In the genomic region with DNA sequence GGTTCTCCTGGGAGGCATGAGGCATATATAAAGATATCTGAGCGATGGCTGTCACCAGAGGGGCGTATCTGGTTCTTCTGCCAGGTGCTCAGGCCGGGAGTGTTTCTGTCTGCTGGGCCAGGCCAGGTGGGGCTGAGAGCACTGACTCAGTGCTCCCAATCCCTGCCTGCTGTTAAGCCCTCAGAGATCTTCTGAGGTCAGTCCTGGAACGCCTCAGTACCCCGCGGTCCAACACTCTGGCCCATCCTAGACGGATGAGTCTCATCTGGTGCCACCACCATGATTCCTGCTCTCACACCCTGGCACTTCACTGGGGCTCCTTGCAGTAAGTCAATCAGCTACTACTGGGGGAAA, we compare ENCODE assay signal across 9 cellular contexts. TPM values are rescaled to one million over a fixed set of nuclear protein-coding genes. Genes with fewer than 3 reads are reported as not detected.
DNase-seq lines count a peak whose midpoint lies in the region; ATAC-seq lines count a peak whose summit lies in the region.
"Had no signal": no experiment of that assay in that cellular context is flagged by ENCODE, and none has a peak within 500 bp of the region (broad histone marks: within the 10 kb centered on the region; RNA-seq: fewer than 3 reads in every experiment).

No MANE protein-coding gene starts in this region.

- H3K9ac ChIP-seq in skeletal muscle tissue (ENCODE audit: low read depth in 1 of 3, low read length in 3 of 3), result peak overlapping the region in 2 of 3 donors; percentile 57 to 61

- peaks cover 12% of the 10 kb centered on the region for H3K36me3 Mint-ChIP-seq in effector memory CD8-positive, alpha-beta T cell (ENCODE audit: insufficient read depth)

- H3K4me3 ChIP-seq in skeletal muscle tissue (ENCODE audit: low read length in 3 of 3), result no peak overlapping the region

- peaks cover 28 to 32% (median 30%) of the 10 kb centered on the region in 3 donors for H3K4me1 ChIP-seq in skeletal muscle tissue (ENCODE audit: control insufficient read depth in 3 of 3, insufficient read depth in 3 of 3, low read length in 3 of 3)

- peak overlapping the region; percentile 92 to 94 for H3K27ac Mint-ChIP-seq in effector memory CD8-positive, alpha-beta T cell

- H3K27ac ChIP-seq in skeletal muscle tissue (ENCODE audit: low read depth, low read length), result peak overlapping the region; percentile 39

- DNase-seq in HK-2 (ENCODE audit: unreplicated experiment) (peak; percentile 68), NOMO-1 treated with dmso at 0.1 percent for 144 hours (lab: John Stamatoyannopoulos, UW; ENCODE audit: unreplicated experiment) (no peak), amniotic stem cell (lab: John Stamatoyannopoulos, UW) (no peak)
- DNase-seq in effector memory CD8-positive, alpha-beta T cell, result no peak
- DNase-seq in activated CD4-positive, alpha-beta T cell treated with anti-CD3 and anti-CD28 coated beads, Interleukin-2, amount 50 U/mL, for 1 hour, result no peak
- DNase-seq: NCI-H1694 had no signal

- ATAC-seq in GM21381 (IDR thresholded peaks at IDR 0.05; ENCODE audit: unreplicated experiment) (peak; percentile 12), HG03280 (IDR thresholded peaks at IDR 0.05; ENCODE audit: unreplicated experiment) (no peak)
- no peak for ATAC-seq in effector memory CD8-positive, alpha-beta T cell (replicated peaks)

- H3K27me3 ChIP-seq in skeletal muscle tissue (ENCODE audit: control insufficient read depth in 3 of 3, insufficient read depth in 3 of 3, low read length in 3 of 3), result no peaks in the 10 kb centered on the region

- no peaks in the 10 kb centered on the region for H3K9me3 Mint-ChIP-seq in effector memory CD8-positive, alpha-beta T cell

- no peaks in the 10 kb centered on the region for H3K27me3 Mint-ChIP-seq in effector memory CD8-positive, alpha-beta T cell

- peak overlapping the region; percentile 78 to 79 for H3K4me3 Mint-ChIP-seq in effector memory CD8-positive, alpha-beta T cell

- no peaks in the 10 kb centered on the region for H3K36me3 ChIP-seq in skeletal muscle tissue (ENCODE audit: control insufficient read depth in 3 of 3, insufficient read depth in 3 of 3, low read length in 3 of 3)

- H3K9me3 ChIP-seq in skeletal muscle tissue (ENCODE audit: control insufficient read depth in 3 of 3, low read length in 3 of 3), result no peaks in the 10 kb centered on the region

- peaks cover 26 to 43% of the 10 kb centered on the region in 2 donors for H3K4me1 Mint-ChIP-seq in effector memory CD8-positive, alpha-beta T cell (ENCODE audit: low read depth in 2 of 2)

RNA-seq across cellular contexts. Expression of gene KIFC3, which starts 7.5 kb away (rescaled TPM):
- 9.9 TPM for total RNA-seq in skeletal muscle tissue
